Comparison of ENCODE assay signal across 8 cellular contexts in the genomic region with DNA sequence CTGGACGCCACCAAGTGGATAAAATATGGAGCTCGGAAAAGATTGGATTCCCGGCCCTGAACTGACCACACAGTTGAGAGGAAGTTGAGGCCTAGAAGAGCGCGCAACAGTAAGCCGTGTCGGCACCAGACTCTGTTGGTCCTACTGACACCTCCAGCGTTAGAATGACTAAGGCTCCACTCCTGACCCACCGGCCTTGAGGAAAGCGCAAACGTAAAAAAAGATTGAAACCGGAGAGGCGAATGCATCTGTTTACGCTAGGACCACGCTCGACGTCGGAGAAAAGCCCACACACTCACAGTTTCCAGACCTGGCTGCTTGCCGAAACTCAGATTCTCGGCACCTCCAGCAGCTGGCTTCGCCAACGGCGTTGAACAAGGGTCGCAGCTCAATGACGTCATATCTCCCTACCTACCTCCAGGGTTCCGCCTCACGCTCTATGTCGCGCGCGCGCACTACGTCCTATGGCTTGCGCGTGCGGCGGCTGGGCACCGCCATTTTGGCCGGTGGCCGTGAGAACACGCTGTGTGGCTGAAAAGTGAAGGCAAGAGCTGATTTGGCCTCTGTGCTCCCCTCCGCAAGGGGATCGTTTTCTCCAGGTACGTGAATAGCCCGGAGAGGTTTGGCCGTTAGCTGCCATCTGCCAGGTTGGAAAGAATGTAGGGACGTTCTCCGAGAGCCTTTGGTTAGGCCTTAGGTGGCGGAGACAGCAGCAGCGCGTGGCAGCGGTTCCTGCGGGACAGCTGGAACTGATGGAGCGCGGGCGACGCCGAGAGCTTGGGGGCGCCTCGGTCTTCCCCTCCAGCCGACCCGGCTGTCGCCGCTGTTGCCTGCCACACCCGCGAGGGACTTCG. TPM values are rescaled to one million over a fixed set of nuclear protein-coding genes. Genes with fewer than 3 reads are reported as not detected.
DNase-seq lines count a peak whose midpoint lies in the region; TF ChIP-seq lines count a peak whose summit lies in the region.

TSS of gene ABCE1 (plus strand) at position 491 of the 854 bp plus-strand sequence. CDS start 6,102 bp downstream, outside the sequence.
TSS of gene ANAPC10 (minus strand) at position 376 of the 854 bp plus-strand sequence. CDS start 2,097 bp downstream, outside the sequence.

- H3K27ac ChIP-seq in H9 (ENCODE audit: insufficient read length, low read depth, low read length), result peak within 1 kb of the TSS; percentile 86

- H3T11ph ChIP-seq in H9 (ENCODE audit: low read length), result no peak within 1 kb of the TSS

- H2BK12ac ChIP-seq in H9 (ENCODE audit: insufficient read length, low read depth, low read length), result no peak within 1 kb of the TSS

- 0 out of 2 replicates have a peak within 1 kb of the TSS, but pooled peaks have one; percentile 8 for H3K4ac ChIP-seq in H9 (ENCODE audit: low read depth, low read length)

- DNase-seq in ELR (ENCODE audit: low read depth) (peak; percentile 99), H9 (peak; percentile 96), M059J (ENCODE audit: low read depth) (peak; percentile 95), SHP77 (lab: John Stamatoyannopoulos, UW) (peak; percentile 74 to 92), fibroblast of pulmonary artery (ENCODE audit: low read depth) (peak; percentile 99)
- peak; percentile 89 for DNase-seq in activated effector memory CD4-positive, alpha-beta T cell treated with Interleukin-2 at 50 U/mL for 16 hours

- no peak within 1 kb of the TSS for H2BK5ac ChIP-seq in H9 (ENCODE audit: insufficient read length, low read length)

- peak within 1 kb of the TSS; percentile 95 for H3K4me2 ChIP-seq in H9 (ENCODE audit: insufficient read depth, insufficient read length, low read length)

- no peak within 1 kb of the TSS for H2BK120ac ChIP-seq in H9 (ENCODE audit: low read depth, low read length, poor library complexity, severe bottlenecking)

- H3K27ac Mint-ChIP-seq in H9, result peak within 1 kb of the TSS; percentile 98 to 100 (median 99)
- peak within 1 kb of the TSS; percentile 99 for H3K27ac Mint-ChIP-seq in nephron
- H3K27ac Mint-ChIP-seq in stimulated activated naive CD8-positive, alpha-beta T cell treated with anti-CD3 and anti-CD28 coated beads, Interleukin-15, Interleukin-2, amounts not matched to agents 100 ng/mL and 50 ng/mL, for 24 hours, result peak within 1 kb of the TSS; percentile 99

- no peaks in the 10 kb centered on the region for H4K20me1 ChIP-seq in H9 (ENCODE audit: control insufficient read depth, insufficient read depth, insufficient read length)

- peak within 1 kb of the TSS; percentile 70 for H3K4me3 ChIP-seq in fibroblast of pulmonary artery (replicated peaks; ENCODE audit: low read depth, low read length)

- H3K14ac ChIP-seq in H9 (ENCODE audit: insufficient read depth, low read length), result peak within 1 kb of the TSS; percentile 95

- peak within 1 kb of the TSS; percentile 50 for H3K56ac ChIP-seq in H9 (ENCODE audit: insufficient read length, low read depth, low read length)

- H3K9me3 ChIP-seq in H9 (ENCODE audit: control insufficient read depth, low read depth, low read length), result no peaks in the 10 kb centered on the region

- H3K4me1 ChIP-seq in H9 (ENCODE audit: insufficient read depth, low read length), result no peaks in the 10 kb centered on the region

- no peak for TF ChIP-seq CTCF in H9 (conservative IDR thresholded peaks at IDR 0.05)
- TF ChIP-seq CTCF in fibroblast of pulmonary artery (IDR thresholded peaks at IDR 0.05; ENCODE audit: low read length, missing control alignments), result peak; percentile 43
- TF ChIP-seq CTCF in nephron (IDR thresholded peaks at IDR 0.05; ENCODE audit: unreplicated experiment in 3 of 3), result peak in 2 of 3 experiments; percentile 1 to 34

- no peak within 1 kb of the TSS for H2BK20ac ChIP-seq in H9 (ENCODE audit: low read depth, low read length, poor library complexity, severe bottlenecking)

- H4K5ac ChIP-seq in H9 (ENCODE audit: insufficient read length, low read depth, low read length), result peak within 1 kb of the TSS; percentile 49

- H2AFZ ChIP-seq in H9 (ENCODE audit: low read length), result no peak within 1 kb of the TSS

- H3K27me3 Mint-ChIP-seq in H9 (ENCODE audit: low read depth) (no peaks in the 10 kb centered on the region), nephron (ENCODE audit: low read depth) (no peaks in the 10 kb centered on the region)
- no peaks in the 10 kb centered on the region for H3K27me3 Mint-ChIP-seq in stimulated activated naive CD8-positive, alpha-beta T cell treated with anti-CD3 and anti-CD28 coated beads, Interleukin-15, Interleukin-2, amounts not matched to agents 100 ng/mL and 50 ng/mL, for 24 hours

- H3K23me2 ChIP-seq in H9 (ENCODE audit: insufficient read length, low read depth, low read length, poor library complexity, severe bottlenecking), result peaks cover 5% of the 10 kb centered on the region

- H3K79me1 ChIP-seq in H9 (ENCODE audit: insufficient read depth, low read depth, low read length, poor library complexity, severe bottlenecking), result peaks cover under 1% of the 10 kb centered on the region

- no peaks in the 10 kb centered on the region for H3K27me3 ChIP-seq in H9 (ENCODE audit: insufficient read depth, low read length)

- H3K9me3 Mint-ChIP-seq in H9, result peaks cover 3 to 8% of the 10 kb centered on the region in 2 experiments; a peak in 2 of 5 replicates
- peaks cover 22% of the 10 kb centered on the region for H3K9me3 Mint-ChIP-seq in nephron
- peaks cover 4% of the 10 kb centered on the region for H3K9me3 Mint-ChIP-seq in stimulated activated naive CD8-positive, alpha-beta T cell treated with anti-CD3 and anti-CD28 coated beads, Interleukin-15, Interleukin-2, amounts not matched to agents 100 ng/mL and 50 ng/mL, for 24 hours

- no peak within 1 kb of the TSS for H2AK5ac ChIP-seq in H9 (ENCODE audit: insufficient read length, low read length)

- WGBS in H9 (ENCODE audit: extremely low coverage, insufficient read length, low lambda C conversion rate), result no CpG with 5 or more reads among the region's 67 CpGs

- peak within 1 kb of the TSS; percentile 70 for H4K8ac ChIP-seq in H9 (replicated peaks; ENCODE audit: insufficient read length, low read depth, low read length)

- H4K91ac ChIP-seq in H9 (ENCODE audit: insufficient read length, low read depth, low read length), result peak within 1 kb of the TSS; percentile 11

- peaks cover 26 to 28% (median 26%) of the 10 kb centered on the region in 3 experiments for H3K36me3 Mint-ChIP-seq in H9 (ENCODE audit: insufficient read depth in 1 of 3, low read depth in 3 of 3)
- H3K36me3 Mint-ChIP-seq in nephron (ENCODE audit: low read depth), result peaks cover 29% of the 10 kb centered on the region
- peaks cover 43% of the 10 kb centered on the region for H3K36me3 Mint-ChIP-seq in stimulated activated naive CD8-positive, alpha-beta T cell treated with anti-CD3 and anti-CD28 coated beads, Interleukin-15, Interleukin-2, amounts not matched to agents 100 ng/mL and 50 ng/mL, for 24 hours (ENCODE audit: low read depth)

- peak within 1 kb of the TSS; percentile 98 to 99 for H3K4me3 Mint-ChIP-seq in H9
- peak within 1 kb of the TSS; percentile 94 to 96 (median 96) for H3K4me3 Mint-ChIP-seq in nephron
- peak within 1 kb of the TSS; percentile 92 for H3K4me3 Mint-ChIP-seq in stimulated activated naive CD8-positive, alpha-beta T cell treated with anti-CD3 and anti-CD28 coated beads, Interleukin-15, Interleukin-2, amounts not matched to agents 100 ng/mL and 50 ng/mL, for 24 hours

- no peak within 1 kb of the TSS for H2BK15ac ChIP-seq in H9 (ENCODE audit: low read depth, low read length)

- no peak within 1 kb of the TSS for H3K23ac ChIP-seq in H9 (ENCODE audit: insufficient read length, low read depth, low read length)

- H3K18ac ChIP-seq in H9 (ENCODE audit: insufficient read length, low read depth, low read length), result peak within 1 kb of the TSS; percentile 88

- H3K4me1 Mint-ChIP-seq in H9, result peaks cover 10 to 15% of the 10 kb centered on the region in 2 experiments
- peaks cover 19% of the 10 kb centered on the region for H3K4me1 Mint-ChIP-seq in nephron
- peaks cover 34% of the 10 kb centered on the region for H3K4me1 Mint-ChIP-seq in stimulated activated naive CD8-positive, alpha-beta T cell treated with anti-CD3 and anti-CD28 coated beads, Interleukin-15, Interleukin-2, amounts not matched to agents 100 ng/mL and 50 ng/mL, for 24 hours (ENCODE audit: low read depth)

- peaks cover 40% of the 10 kb centered on the region for H3K79me2 ChIP-seq in H9 (ENCODE audit: insufficient read depth, low read length)

- H3K9ac ChIP-seq in H9 (ENCODE audit: extremely low read depth, insufficient read length, low read length), result peak within 1 kb of the TSS; percentile 98

RNA-seq across cellular contexts. Expression of gene ABCE1, which starts in this region (rescaled TPM):
- 112 TPM in 2 replicates for total RNA-seq in H9 (2021)
- 112 and 134 TPM in 2 replicates for total RNA-seq in M059J (2014; rRNA removed; shearing (Covaris generic))

RNA-seq across cellular contexts. Expression of gene ANAPC10, which starts in this region (rescaled TPM):
- total RNA-seq in H9 (2021), result 25.3 and 26.1 TPM in 2 replicates
- total RNA-seq in M059J (2014; rRNA removed; shearing (Covaris generic)), result 29.0 and 36.4 TPM in 2 replicates

Comparison
In these comparisons a context has a peak if more than half of its experiments do, and no peak if none do; other contexts are left out.
1. Peak in every context shown above with its lines: DNase-seq, H3K4me3 ChIP-seq and H3K27ac ChIP-seq.